9 cellular contexts compared by ENCODE assay signal in genomic region chr7:25259487-25260243, GRCh38. TPM values are rescaled to one million over a fixed set of nuclear protein-coding genes. Genes with fewer than 3 reads are reported as not detected.
DNase-seq lines count a peak whose midpoint lies in the region; ATAC-seq and TF ChIP-seq lines count a peak whose summit lies in the region.
"Had no signal": no experiment of that assay in that cellular context is flagged by ENCODE, and none has a peak within 500 bp of the region (broad histone marks: within the 10 kb centered on the region; RNA-seq: fewer than 3 reads in every experiment).

No MANE protein-coding gene starts in this region.

- H3K9me3 ChIP-seq in MG63 = no peaks in the 10 kb centered on the region
- H3K9me3 ChIP-seq in thyroid gland = no peaks in the 10 kb centered on the region

- TF ChIP-seq POLR2A in thyroid gland (IDR thresholded peaks at IDR 0.05) = no peak

- WGBS in thyroid gland, 2 donors = 31% methylated on average over 13 of the region's 13 CpGs

- POLR2A ChIA-PET in RWPE1 (lab: Yijun Ruan, JAX; ENCODE audit: low non-redundant PET) = interaction anchor here (0.6 kb wide), 1 partner anchor 18 kb away, joined by 8 read pairs; no protein-coding TSS in a partner anchor

- DNase-seq in CMK (ENCODE audit: low read depth) (peak; percentile 12), MG63 (peak; percentile 49), RWPE1 (ENCODE audit: low spot score) (peak; percentile 71), fibroblast of villous mesenchyme (ENCODE audit: low read depth) (peak; percentile 79), omental fat pad (ENCODE audit: low spot score) (peak; percentile 38), thyroid gland (peak; percentile 69 to 76)

- peak; percentile 80 for TF ChIP-seq CTCF in RWPE1 (conservative IDR thresholded peaks at IDR 0.05; ENCODE audit: low read depth)
- peak; percentile 92 for TF ChIP-seq CTCF in fibroblast of villous mesenchyme (IDR thresholded peaks at IDR 0.05; ENCODE audit: insufficient read depth, low read depth, low read length)
- TF ChIP-seq CTCF in omental fat pad (IDR thresholded peaks at IDR 0.05) = peak in 1 of 3 donors; percentile 50
- peak; percentile 42 to 97 (median 84) for TF ChIP-seq CTCF in thyroid gland (IDR thresholded peaks at IDR 0.05)

- no peaks in the 10 kb centered on the region for H3K9me3 Mint-ChIP-seq in activated T-helper 17 cell treated with anti-CD3 and anti-CD28 coated beads, Interleukin-2, amount 50 U/mL, for 72 hours

- no peak overlapping the region for H3K4me3 Mint-ChIP-seq in activated T-helper 17 cell treated with anti-CD3 and anti-CD28 coated beads, Interleukin-2, amount 50 U/mL, for 72 hours

- ATAC-seq in GM21515 (IDR thresholded peaks at IDR 0.05; ENCODE audit: unreplicated experiment) = peak; percentile 80
- ATAC-seq in activated T-helper 17 cell treated with anti-CD3 and anti-CD28 coated beads, Interleukin-2, amount 50 U/mL, for 72 hours (replicated peaks) = peak; percentile 72
- peak; percentile 52 for ATAC-seq in omental fat pad (ENCODE audit: low FRiP score)

- H3K36me3 ChIP-seq in MG63 (no peaks in the 10 kb centered on the region), thyroid gland (no peaks in the 10 kb centered on the region)

- H3K27ac ChIP-seq in RWPE1 (no peak overlapping the region), thyroid gland (no peak overlapping the region)

- H3K27me3 Mint-ChIP-seq in activated T-helper 17 cell treated with anti-CD3 and anti-CD28 coated beads, Interleukin-2, amount 50 U/mL, for 72 hours = peaks cover 10% of the 10 kb centered on the region

- H3K27me3 ChIP-seq in MG63 (no peaks in the 10 kb centered on the region), thyroid gland (no peaks in the 10 kb centered on the region)

- H3K4me1 ChIP-seq in thyroid gland = no peaks in the 10 kb centered on the region

- intact Hi-C loops in thyroid gland (cut with DNase I) = loop anchor here (2.0 to 5.0 kb wide), 3 partner anchors 129 to 593 kb away; no protein-coding TSS in a partner anchor

- CTCF ChIA-PET in RWPE1 (lab: Yijun Ruan, JAX) = interaction anchor here (0.6 to 2.0 kb wide), 11 partner anchors 28 to 1269 kb away, joined by 3 to 10 read pairs (median 3); no protein-coding TSS in a partner anchor

- no peak overlapping the region for H3K27ac Mint-ChIP-seq in activated T-helper 17 cell treated with anti-CD3 and anti-CD28 coated beads, Interleukin-2, amount 50 U/mL, for 72 hours

- H3K36me3 Mint-ChIP-seq in activated T-helper 17 cell treated with anti-CD3 and anti-CD28 coated beads, Interleukin-2, amount 50 U/mL, for 72 hours (ENCODE audit: low read depth) = no peaks in the 10 kb centered on the region

- peaks cover 4% of the 10 kb centered on the region for H3K4me1 Mint-ChIP-seq in activated T-helper 17 cell treated with anti-CD3 and anti-CD28 coated beads, Interleukin-2, amount 50 U/mL, for 72 hours

- H3K4me3 ChIP-seq in MG63 = no peak overlapping the region
- H3K4me3 ChIP-seq in fibroblast of villous mesenchyme (ENCODE audit: low read depth, low read length) = no peak overlapping the region
- H3K4me3 ChIP-seq in thyroid gland (replicated peaks in 1 of 3) = no peak overlapping the region

RNA-seq across cellular contexts. Expression of gene NPVF, which starts 31.4 kb away (rescaled TPM):
- total RNA-seq in MG63 (2014; rRNA removed; shearing (Covaris generic); ENCODE audit: low replicate concordance) = not detected in 2 replicates
- not detected for total RNA-seq in activated T-helper 17 cell treated with anti-CD3 and anti-CD28 coated beads, Interleukin-2, amount 50 U/mL, for 72 hours
- total RNA-seq in fibroblast of villous mesenchyme (not detected in 2 replicates), omental fat pad (not detected), thyroid gland (not detected)
- total RNA-seq: T-helper 1 cell treated with Interleukin-12 subunit alpha and Interleukin-12 subunit beta and Interleukin-4 antibody, amounts not matched to agents 30 ng/mL and 1 ng/mL, for 36 hours had no signal

Comparison
In these comparisons a context has a peak if more than half of its experiments do, and no peak if none do; other contexts are left out.
1. DNase-seq: peak in every context shown above with its lines; median percentile 79 in fibroblast of villous mesenchyme; 72 in thyroid gland; 71 in RWPE1; 49 in MG63; 38 in omental fat pad; 12 in CMK.